Comparison of ENCODE assay signal across 11 cellular contexts in the genomic region with DNA sequence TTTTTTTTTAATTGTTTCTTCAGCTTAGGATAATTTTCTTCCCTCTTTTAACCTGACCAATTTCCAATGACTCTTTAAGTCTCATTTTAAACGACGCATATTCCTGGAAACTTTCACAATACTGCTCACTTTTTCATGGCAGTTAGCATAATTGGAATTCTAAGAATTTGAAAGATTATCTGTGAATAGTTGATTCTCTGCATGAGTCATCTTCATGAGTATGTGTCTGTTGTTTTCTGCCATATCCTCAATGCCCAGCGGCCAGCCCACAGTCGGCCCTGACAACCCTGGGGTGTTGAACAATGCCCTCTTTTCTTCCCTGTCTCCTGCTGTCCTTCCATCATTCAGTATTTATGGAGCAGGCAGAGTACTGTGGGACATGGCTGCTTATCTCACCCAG.
DNase-seq lines count a peak whose midpoint lies in the region; ATAC-seq, FAIRE-seq and TF ChIP-seq lines count a peak whose summit lies in the region.
"Had no signal": no experiment of that assay in that cellular context is flagged by ENCODE, and none has a peak within 500 bp of the region (broad histone marks: within the 10 kb centered on the region; RNA-seq: fewer than 3 reads in every experiment).

No MANE protein-coding gene starts in this region.

- H3K27ac Mint-ChIP-seq in neural crest cell (ENCODE audit: unreplicated experiment), result peak overlapping the region; percentile 54
- no peak overlapping the region for H3K27ac Mint-ChIP-seq in T-helper 2 cell treated with Interferon-gamma antibody and Interleukin-4, amounts not matched to agents 5 μg/mL and 100 μg/mL, for 36 hours
- H3K27ac Mint-ChIP-seq: CD4-positive, CD25-positive, alpha-beta regulatory T cell; memory B cell had no signal

- intact Hi-C loops in kidney (cut with DNase I), result no loop called here

- H3K27ac ChIP-seq in kidney (ENCODE audit: low read depth in 2 of 2, low read length in 2 of 2), result no peak overlapping the region

- H3K9ac ChIP-seq in kidney (ENCODE audit: low read length in 2 of 2), result no peak overlapping the region

- H3K9me3 Mint-ChIP-seq in neural crest cell, result no peaks in the 10 kb centered on the region
- H3K9me3 Mint-ChIP-seq in T-helper 2 cell treated with Interferon-gamma antibody and Interleukin-4, amounts not matched to agents 5 μg/mL and 100 μg/mL, for 36 hours, result peaks cover 3% of the 10 kb centered on the region

- no peak overlapping the region for H3K4me3 ChIP-seq in kidney (ENCODE audit: low read length in 2 of 2)

- H3K36me3 Mint-ChIP-seq in neural crest cell (ENCODE audit: low read depth), result no peaks in the 10 kb centered on the region
- no peaks in the 10 kb centered on the region for H3K36me3 Mint-ChIP-seq in T-helper 2 cell treated with Interferon-gamma antibody and Interleukin-4, amounts not matched to agents 5 μg/mL and 100 μg/mL, for 36 hours (ENCODE audit: low read depth)
- H3K36me3 Mint-ChIP-seq: CD4-positive, CD25-positive, alpha-beta regulatory T cell; memory B cell had no signal

- DNase-seq in AG20443 (ENCODE audit: low spot score) (peak; percentile 16), NCI-H146 (lab: John Stamatoyannopoulos, UW) (peak; percentile 60), epidermal melanocyte (ENCODE audit: insufficient read length, low spot score) (peak; percentile 27), neural crest cell (ENCODE audit: low read depth, low spot score) (peak; percentile 22), kidney (no peak), GDM1 (lab: John Stamatoyannopoulos, UW) (no peak)
- no peak for DNase-seq in T-helper 2 cell treated with Interferon-gamma antibody and Interleukin-4, amounts not matched to agents 5 μg/mL and 100 μg/mL, for 36 hours (ENCODE audit: low spot score)
- DNase-seq: CD4-positive, CD25-positive, alpha-beta regulatory T cell; NCI-H774 had no signal

- no peaks in the 10 kb centered on the region for H3K9me3 ChIP-seq in kidney (ENCODE audit: control insufficient read depth in 1 of 2, low read length in 2 of 2)

- no peak for TF ChIP-seq CTCF in neural crest cell (conservative IDR thresholded peaks at IDR 0.05)
- TF ChIP-seq CTCF in kidney (IDR thresholded peaks at IDR 0.05; ENCODE audit: borderline replicate concordance, extremely low read depth, insufficient read depth), result no peak

- FAIRE-seq in kidney (lab: Jason Lieb, UNC), result no peak

- no peaks in the 10 kb centered on the region for H3K36me3 ChIP-seq in kidney (ENCODE audit: control insufficient read depth in 1 of 2, insufficient read depth in 2 of 2, low read length in 2 of 2)

- no peaks in the 10 kb centered on the region for H3K27me3 Mint-ChIP-seq in neural crest cell (ENCODE audit: low read depth)
- no peaks in the 10 kb centered on the region for H3K27me3 Mint-ChIP-seq in T-helper 2 cell treated with Interferon-gamma antibody and Interleukin-4, amounts not matched to agents 5 μg/mL and 100 μg/mL, for 36 hours (ENCODE audit: low read depth)
- H3K27me3 Mint-ChIP-seq: memory B cell had no signal

- H3K4me3 Mint-ChIP-seq in neural crest cell, result peak overlapping the region; percentile 4
- H3K4me3 Mint-ChIP-seq in T-helper 2 cell treated with Interferon-gamma antibody and Interleukin-4, amounts not matched to agents 5 μg/mL and 100 μg/mL, for 36 hours, result no peak overlapping the region
- H3K4me3 Mint-ChIP-seq: CD4-positive, CD25-positive, alpha-beta regulatory T cell; memory B cell had no signal

- H3K4me1 Mint-ChIP-seq in neural crest cell, result peaks cover 44% of the 10 kb centered on the region
- H3K4me1 Mint-ChIP-seq in T-helper 2 cell treated with Interferon-gamma antibody and Interleukin-4, amounts not matched to agents 5 μg/mL and 100 μg/mL, for 36 hours (ENCODE audit: low read depth), result no peaks in the 10 kb centered on the region
- H3K4me1 Mint-ChIP-seq: CD4-positive, CD25-positive, alpha-beta regulatory T cell; memory B cell had no signal

- ATAC-seq in GM21515 (IDR thresholded peaks at IDR 0.05; ENCODE audit: unreplicated experiment), result no peak

- no peaks in the 10 kb centered on the region for H3K4me1 ChIP-seq in kidney (ENCODE audit: control insufficient read depth in 1 of 2, insufficient read depth in 1 of 2, low read depth in 1 of 2, low read length in 2 of 2)

Comparison
In these comparisons a context has a peak if more than half of its experiments do, and no peak if none do; other contexts are left out.
1. DNase-seq: peak in AG20443 (single experiment), NCI-H146 (single experiment), epidermal melanocyte (single experiment) and neural crest cell (single experiment); none in kidney (single experiment), GDM1 (single experiment) and T-helper 2 cell treated with Interferon-gamma antibody and Interleukin-4, amounts not matched to agents 5 μg/mL and 100 μg/mL, for 36 hours (single experiment).